ENCODE assay signal across 10 cellular contexts in genomic region chr12:75944905-75945412, GRCh38.
DNase-seq lines count a peak whose midpoint lies in the region; ATAC-seq and TF ChIP-seq lines count a peak whose summit lies in the region.
"Had no signal": no experiment of that assay in that cellular context is flagged by ENCODE, and none has a peak within 500 bp of the region (broad histone marks: within the 10 kb centered on the region; RNA-seq: fewer than 3 reads in every experiment).

No MANE protein-coding gene starts in this region.

- H3K9me3 Mint-ChIP-seq in activated CD4-positive, alpha-beta T cell treated with anti-CD3 and anti-CD28 coated beads, Interleukin-2, amount 10 ng/mL, durations not matched to agents 24 days and 14 days: no peaks in the 10 kb centered on the region
- peaks cover 6% of the 10 kb centered on the region for H3K9me3 Mint-ChIP-seq in WTC11
- no peaks in the 10 kb centered on the region for H3K9me3 Mint-ChIP-seq in stimulated activated memory B cell treated with anti-CD40 and anti-IgM and Interleukin-4, amounts not matched to agents 10 μg/mL and 1 μg/mL and 100 μg/mL, for 72 hours

- H3K27ac Mint-ChIP-seq in activated CD4-positive, alpha-beta T cell treated with anti-CD3 and anti-CD28 coated beads, Interleukin-2, amount 10 ng/mL, durations not matched to agents 24 days and 14 days: peak overlapping the region; percentile 99
- peak overlapping the region; percentile 99 for H3K27ac Mint-ChIP-seq in WTC11
- peak overlapping the region; percentile 83 for H3K27ac Mint-ChIP-seq in stimulated activated memory B cell treated with anti-CD40 and anti-IgM and Interleukin-4, amounts not matched to agents 10 μg/mL and 1 μg/mL and 100 μg/mL, for 72 hours

- peak overlapping the region; percentile 67 for H3K4me3 Mint-ChIP-seq in activated CD4-positive, alpha-beta T cell treated with anti-CD3 and anti-CD28 coated beads, Interleukin-2, amount 10 ng/mL, durations not matched to agents 24 days and 14 days
- 0 out of 2 replicates have a peak overlapping the region, but pooled peaks have one; percentile 13 for H3K4me3 Mint-ChIP-seq in WTC11
- no peak overlapping the region for H3K4me3 Mint-ChIP-seq in stimulated activated memory B cell treated with anti-CD40 and anti-IgM and Interleukin-4, amounts not matched to agents 10 μg/mL and 1 μg/mL and 100 μg/mL, for 72 hours

- CTCF ChIA-PET in WTC11 (lab: Charles Lee): no interaction called here

- POLR2A ChIA-PET in WTC11 (lab: Charles Lee): no interaction called here

- H3K27me3 ChIP-seq in foreskin keratinocyte: no peaks in the 10 kb centered on the region

- H3K4me1 Mint-ChIP-seq in activated CD4-positive, alpha-beta T cell treated with anti-CD3 and anti-CD28 coated beads, Interleukin-2, amount 10 ng/mL, durations not matched to agents 24 days and 14 days: peaks cover 32% of the 10 kb centered on the region
- peaks cover 40% of the 10 kb centered on the region for H3K4me1 Mint-ChIP-seq in WTC11
- H3K4me1 Mint-ChIP-seq in stimulated activated memory B cell treated with anti-CD40 and anti-IgM and Interleukin-4, amounts not matched to agents 10 μg/mL and 1 μg/mL and 100 μg/mL, for 72 hours: peaks cover 20% of the 10 kb centered on the region

- H3K36me3 Mint-ChIP-seq in activated CD4-positive, alpha-beta T cell treated with anti-CD3 and anti-CD28 coated beads, Interleukin-2, amount 10 ng/mL, durations not matched to agents 24 days and 14 days (ENCODE audit: low read depth): no peaks in the 10 kb centered on the region
- peaks cover 11% of the 10 kb centered on the region for H3K36me3 Mint-ChIP-seq in WTC11
- no peaks in the 10 kb centered on the region for H3K36me3 Mint-ChIP-seq in stimulated activated memory B cell treated with anti-CD40 and anti-IgM and Interleukin-4, amounts not matched to agents 10 μg/mL and 1 μg/mL and 100 μg/mL, for 72 hours

- H3K27me3 Mint-ChIP-seq in activated CD4-positive, alpha-beta T cell treated with anti-CD3 and anti-CD28 coated beads, Interleukin-2, amount 10 ng/mL, durations not matched to agents 24 days and 14 days: no peaks in the 10 kb centered on the region
- no peaks in the 10 kb centered on the region for H3K27me3 Mint-ChIP-seq in WTC11 (ENCODE audit: low read depth)
- H3K27me3 Mint-ChIP-seq in stimulated activated memory B cell treated with anti-CD40 and anti-IgM and Interleukin-4, amounts not matched to agents 10 μg/mL and 1 μg/mL and 100 μg/mL, for 72 hours: no peaks in the 10 kb centered on the region

- H3K27ac ChIP-seq in foreskin keratinocyte: peak overlapping the region; percentile 30

- peaks cover 26% of the 10 kb centered on the region for H3K4me1 ChIP-seq in foreskin keratinocyte

- TF ChIP-seq CTCF in WTC11 (IDR thresholded peaks at IDR 0.05) (no peak), foreskin keratinocyte (conservative IDR thresholded peaks at IDR 0.05) (no peak)

- intact Hi-C loops in activated CD4-positive, alpha-beta T cell treated with anti-CD3 and anti-CD28 coated beads, Interleukin-2, amount 10 ng/mL, durations not matched to agents 24 days and 14 days (cut with micrococcal nuclease): loop anchor here (1.0 to 5.0 kb wide), 10 partner anchors 11 to 433 kb away; partner anchors contain the start of genes KRR1 and PHLDA1

- DNase-seq in activated CD4-positive, alpha-beta T cell treated with anti-CD3 and anti-CD28 coated beads, Interleukin-2, amount 10 ng/mL, durations not matched to agents 24 days and 14 days: no peak
- DNase-seq in activated CD4-positive, alpha-beta T cell treated with anti-CD3 and anti-CD28 coated beads, Interleukin-2, amount 50 U/mL, for 48 hours: no peak
- DNase-seq in WTC11 (ENCODE audit: low spot score) (no peak), foreskin keratinocyte (no peak), GDM1 (lab: John Stamatoyannopoulos, UW) (no peak)
- DNase-seq: NCI-H2227 treated with DMSO at 0.1 percent for 48 hours, T1000 had no signal

- ATAC-seq in WTC11: peak; percentile 8
- peak; percentile 53 for ATAC-seq in foreskin keratinocyte
- ATAC-seq in stimulated activated memory B cell treated with anti-CD40 and anti-IgM and Interleukin-4, amounts not matched to agents 10 μg/mL and 1 μg/mL and 100 μg/mL, for 72 hours: no peak
- ATAC-seq in HG03439 (IDR thresholded peaks at IDR 0.05; ENCODE audit: unreplicated experiment): no peak
- ATAC-seq in HG03442 (IDR thresholded peaks at IDR 0.05; ENCODE audit: unreplicated experiment): no peak

TF ChIP-seq in WTC11, 78 proteins besides CTCF, POLR2A, EP300 and RAD21 (continues in another document):
- TF ChIP-seq TCF7 (CRISPR knock-in tag; IDR thresholded peaks at IDR 0.05; ENCODE audit: low read depth): no peak
- TF ChIP-seq ZNF532 (CRISPR knock-in tag; IDR thresholded peaks at IDR 0.05; ENCODE audit: borderline replicate concordance): no peak
- no peak for TF ChIP-seq MLX (CRISPR knock-in tag; IDR thresholded peaks at IDR 0.05)
- TF ChIP-seq NR1H2 (CRISPR knock-in tag; IDR thresholded peaks at IDR 0.05): no peak
- no peak for TF ChIP-seq ZNF263 (CRISPR knock-in tag; IDR thresholded peaks at IDR 0.05; ENCODE audit: low read depth)
- TF ChIP-seq ZNF512 (CRISPR knock-in tag; IDR thresholded peaks at IDR 0.05; ENCODE audit: borderline replicate concordance): no peak

Comparison
In these comparisons a context has a peak if more than half of its experiments do, and no peak if none do; other contexts are left out.
1. ATAC-seq: peak in WTC11 (single experiment) and foreskin keratinocyte (single experiment); none in stimulated activated memory B cell treated with anti-CD40 and anti-IgM and Interleukin-4, amounts not matched to agents 10 μg/mL and 1 μg/mL and 100 μg/mL, for 72 hours (single experiment), HG03439 (single experiment) and HG03442 (single experiment).
2. Peak in every context shown above with its lines, with median percentiles within 50 percentile points of each other: H3K27ac Mint-ChIP-seq.